ENCODE assay signal across 20 cellular contexts in the genomic region with DNA sequence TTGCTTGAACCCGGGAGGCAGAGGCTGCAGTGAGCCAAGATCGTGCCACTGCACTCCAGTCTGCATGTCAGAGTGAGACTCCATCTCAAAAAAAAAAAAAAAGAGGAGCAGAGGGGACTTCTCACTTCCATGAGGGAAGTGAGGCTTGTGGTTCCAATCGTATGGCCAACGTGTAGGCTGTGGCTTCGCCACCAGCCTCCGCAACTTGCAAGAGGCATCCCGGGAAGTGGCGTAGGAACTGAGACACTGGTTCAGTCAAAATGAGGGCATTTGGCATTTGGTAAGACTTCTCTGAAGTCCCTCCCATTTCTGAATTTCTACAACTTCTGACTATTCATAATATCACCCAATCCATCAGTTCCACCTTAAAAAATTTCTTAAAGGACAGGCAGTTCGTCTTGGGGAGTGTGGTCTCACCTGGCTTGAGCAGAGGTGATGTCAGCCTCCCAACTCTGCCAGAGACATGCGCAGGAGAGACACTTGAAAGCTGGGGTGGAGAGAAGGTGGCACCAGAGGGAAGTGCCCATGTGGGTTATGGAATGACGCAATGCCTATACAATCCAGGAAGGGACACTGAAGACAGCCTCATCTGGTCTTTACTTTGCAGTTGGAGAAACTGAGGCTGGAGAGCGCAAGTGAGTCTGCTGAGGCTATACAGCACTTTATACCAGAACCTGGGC. TPM values are rescaled to one million over a fixed set of nuclear protein-coding genes. Genes with fewer than 3 reads are reported as not detected.
DNase-seq lines count a peak whose midpoint lies in the region; ATAC-seq, FAIRE-seq and TF ChIP-seq lines count a peak whose summit lies in the region.
"Had no signal": no experiment of that assay in that cellular context is flagged by ENCODE, and none has a peak within 500 bp of the region (broad histone marks: within the 10 kb centered on the region; RNA-seq: fewer than 3 reads in every experiment).

No MANE protein-coding gene starts in this region.

- H4K8ac ChIP-seq in trophoblast cell (ENCODE audit: low read depth, low read length), result no peak overlapping the region

- H3K18ac ChIP-seq in trophoblast cell (ENCODE audit: low read length), result no peak overlapping the region

- H3K9ac ChIP-seq in HepG2 (ENCODE audit: insufficient read depth, low read depth, low read length), result no peak overlapping the region
- H3K9ac ChIP-seq in trophoblast cell (ENCODE audit: low read length), result peak overlapping the region; percentile 5
- H3K9ac ChIP-seq: BLaER1 treated with 17β-estradiol and CSF1 and Interleukin-3, amounts not matched to agents 10 nM and 100 nM; GM23248 had no signal

- H3K9me3 Mint-ChIP-seq in stimulated activated memory B cell treated with anti-CD40 and anti-IgM and Interleukin-4, amounts not matched to agents 10 μg/mL and 1 μg/mL and 100 μg/mL, for 72 hours, result peaks cover 14% of the 10 kb centered on the region

- BruUV-seq in HepG2 (replicated peaks; lab: Mats Ljungman, UMichigan), result no TSS peak

- H3K36me3 ChIP-seq in HepG2 (replicated peaks in 1 of 2; ENCODE audit: control insufficient read depth in 1 of 2, insufficient read depth in 2 of 2, low read length in 2 of 2) (no peaks in the 10 kb centered on the region), right lobe of liver (no peaks in the 10 kb centered on the region), trophoblast cell (ENCODE audit: control insufficient read depth in 1 of 2, insufficient read depth in 2 of 2, low read length in 2 of 2) (no peaks in the 10 kb centered on the region), gastrocnemius medialis (no peaks in the 10 kb centered on the region)
- H3K36me3 ChIP-seq: BLaER1 treated with 17β-estradiol and CSF1 and Interleukin-3, amounts not matched to agents 10 nM and 100 nM; HAP-1 had no signal

- TF ChIP-seq EP300 in HepG2 (IDR thresholded peaks at IDR 0.05; ENCODE audit: low read depth in 2 of 2, low read length in 2 of 2) (no peak), HepG2 (CRISPR knock-in tag; IDR thresholded peaks at IDR 0.05; ENCODE audit: borderline replicate concordance) (no peak)

- FAIRE-seq in HepG2 (lab: Jason Lieb, UNC), result no peak
- FAIRE-seq: GM12878, GM19239 had no signal

- CTCF ChIA-PET in HepG2 (lab: Yijun Ruan, JAX; ENCODE audit: low intra/inter-chr PET ratio, low total read pairs), result no interaction called here

- intact Hi-C loops in HepG2 (cut with micrococcal nuclease; ENCODE audit: unreplicated experiment) (no loop called here), right lobe of liver (cut with DNase I) (no loop called here), gastrocnemius medialis (cut with DNase I; ENCODE audit: low total_unique reads) (no loop called here)

- no peaks in the 10 kb centered on the region for H3K36me3 Mint-ChIP-seq in stimulated activated memory B cell treated with anti-CD40 and anti-IgM and Interleukin-4, amounts not matched to agents 10 μg/mL and 1 μg/mL and 100 μg/mL, for 72 hours
- H3K36me3 Mint-ChIP-seq: CD4-positive, CD25-positive, alpha-beta regulatory T cell; CD8-positive, alpha-beta memory T cell had no signal

- TF ChIP-seq CTCF in HepG2 (CRISPR knock-in tag; IDR thresholded peaks at IDR 0.05), result no peak
- no peak for TF ChIP-seq CTCF in right lobe of liver (IDR thresholded peaks at IDR 0.05)
- TF ChIP-seq CTCF in VCaP (conservative IDR thresholded peaks at IDR 0.05), result no peak
- no peak for TF ChIP-seq CTCF in gastrocnemius medialis (IDR thresholded peaks at IDR 0.05 in 4 of 5, conservative IDR thresholded peaks at IDR 0.05 in 1 of 5)

- peaks cover 4 to 33% of the 10 kb centered on the region in 2 experiments; a peak in 3 of 5 replicates for H3K27me3 ChIP-seq in HepG2 (ENCODE audit: control insufficient read depth in 1 of 2, insufficient read depth in 2 of 2, low read length in 2 of 2)
- no peaks in the 10 kb centered on the region for H3K27me3 ChIP-seq in right lobe of liver
- no peaks in the 10 kb centered on the region for H3K27me3 ChIP-seq in trophoblast cell (ENCODE audit: insufficient read depth, low read length)
- H3K27me3 ChIP-seq in gastrocnemius medialis, result no peaks in the 10 kb centered on the region
- H3K27me3 ChIP-seq: BLaER1 treated with 17β-estradiol and CSF1 and Interleukin-3, amounts not matched to agents 10 nM and 100 nM had no signal

- no peaks in the 10 kb centered on the region for H3K79me1 ChIP-seq in trophoblast cell (ENCODE audit: low read length)

- H2AK5ac ChIP-seq in trophoblast cell (ENCODE audit: low read length), result no peak overlapping the region

- no peak overlapping the region for H3K23ac ChIP-seq in trophoblast cell (ENCODE audit: low read length)

- H2BK12ac ChIP-seq in trophoblast cell (ENCODE audit: low read length), result no peak overlapping the region

- H2AFZ ChIP-seq in HepG2 (ENCODE audit: low read length) (no peak overlapping the region), trophoblast cell (ENCODE audit: insufficient read depth, low read length, poor library complexity) (no peak overlapping the region)
- H2AFZ ChIP-seq: GM23248 had no signal

- TF ChIP-seq POLR2A in HepG2 (IDR thresholded peaks at IDR 0.05; ENCODE audit: insufficient read depth in 1 of 2, low read depth in 2 of 2, low read length in 2 of 2), result no peak
- no peak for TF ChIP-seq POLR2A in right lobe of liver (IDR thresholded peaks at IDR 0.05)
- no peak for TF ChIP-seq POLR2A in gastrocnemius medialis (IDR thresholded peaks at IDR 0.05)

- TF ChIP-seq RAD21 in HepG2 (CRISPR knock-in tag; IDR thresholded peaks at IDR 0.05), result no peak

- no peaks in the 10 kb centered on the region for H4K20me1 ChIP-seq in HepG2 (ENCODE audit: insufficient read depth, low read length)
- H4K20me1 ChIP-seq: BLaER1 treated with 17β-estradiol and CSF1 and Interleukin-3, amounts not matched to agents 10 nM and 100 nM had no signal

- no peak overlapping the region for H4K12ac ChIP-seq in trophoblast cell (ENCODE audit: low read depth, low read length)

- WGBS in HepG2 (ENCODE audit: low lambda C conversion rate), result 26% methylated on average over 11 of the region's 12 CpGs
- WGBS in right lobe of liver (ENCODE audit: insufficient coverage, low coverage, low lambda C conversion rate, missing lambda C conversion rate), result 70% methylated on average over 8 of the region's 12 CpGs
- WGBS in trophoblast cell (ENCODE audit: extremely low coverage, insufficient coverage, insufficient read length), result no CpG with 5 or more reads among the region's 12 CpGs

- DNase-seq in HepG2 (ENCODE audit: low spot score) (no peak), right lobe of liver (no peak), trophoblast cell (no peak), gastrocnemius medialis (no peak)
- DNase-seq: CD4-positive, CD25-positive, alpha-beta regulatory T cell; CD8-positive, alpha-beta memory T cell; COR-L47; DMS 273 treated with DMSO at 0.1 percent for 48 hours; DMS53; DND-41; EL; GM23248 had no signal

- H3K4me3 ChIP-seq in HepG2 (replicated peaks in 1 of 3; ENCODE audit: insufficient read depth in 1 of 3, low read depth in 2 of 3, low read length in 3 of 3), result no peak overlapping the region
- H3K4me3 ChIP-seq in right lobe of liver, result no peak overlapping the region
- H3K4me3 ChIP-seq in trophoblast cell (ENCODE audit: low read depth, low read length), result no peak overlapping the region
- no peak overlapping the region for H3K4me3 ChIP-seq in gastrocnemius medialis
- H3K4me3 ChIP-seq: BLaER1 treated with 17β-estradiol and CSF1 and Interleukin-3, amounts not matched to agents 10 nM and 100 nM; GM12878; GM23248; HAP-1 had no signal

- no peak overlapping the region for H4K91ac ChIP-seq in trophoblast cell (ENCODE audit: low read depth, low read length)

- H3K4me3 Mint-ChIP-seq in stimulated activated memory B cell treated with anti-CD40 and anti-IgM and Interleukin-4, amounts not matched to agents 10 μg/mL and 1 μg/mL and 100 μg/mL, for 72 hours, result no peak overlapping the region
- H3K4me3 Mint-ChIP-seq: B cell; CD4-positive, CD25-positive, alpha-beta regulatory T cell; CD8-positive, alpha-beta memory T cell had no signal

- H3K27ac ChIP-seq in HepG2 (ENCODE audit: extremely low read length, insufficient read depth, low read length) (no peak overlapping the region), right lobe of liver (no peak overlapping the region), VCaP (peak overlapping the region; percentile 82), trophoblast cell (ENCODE audit: low read depth, low read length) (no peak overlapping the region), gastrocnemius medialis (no peak overlapping the region)
- H3K27ac ChIP-seq: BLaER1 treated with 17β-estradiol and CSF1 and Interleukin-3, amounts not matched to agents 10 nM and 100 nM; GM23248; HL-60 had no signal

- no peak overlapping the region for H3K4ac ChIP-seq in trophoblast cell (ENCODE audit: low read depth, low read length)

- no peak overlapping the region for H3K27ac Mint-ChIP-seq in stimulated activated memory B cell treated with anti-CD40 and anti-IgM and Interleukin-4, amounts not matched to agents 10 μg/mL and 1 μg/mL and 100 μg/mL, for 72 hours
- H3K27ac Mint-ChIP-seq: B cell; CD8-positive, alpha-beta memory T cell had no signal

- in situ Hi-C loops in HepG2 (cut with HindIII; ENCODE audit: extremely low pct_ligation_motif_present, low pct_unique_long_range_greater_than_20kb) (no loop called here), gastrocnemius medialis (cut with MboI; ENCODE audit: low sequenced_read_pairs in 4 of 4) (no loop called here)

- H2BK5ac ChIP-seq in trophoblast cell (ENCODE audit: low read depth, low read length, poor library complexity), result no peak overlapping the region

- H3K79me2 ChIP-seq in HepG2 (ENCODE audit: insufficient read depth, low read length) (no peaks in the 10 kb centered on the region), trophoblast cell (ENCODE audit: control insufficient read depth, insufficient read depth, low read length, poor library complexity) (no peaks in the 10 kb centered on the region)

- no peaks in the 10 kb centered on the region for H3K4me1 Mint-ChIP-seq in stimulated activated memory B cell treated with anti-CD40 and anti-IgM and Interleukin-4, amounts not matched to agents 10 μg/mL and 1 μg/mL and 100 μg/mL, for 72 hours
- H3K4me1 Mint-ChIP-seq: B cell; CD4-positive, CD25-positive, alpha-beta regulatory T cell; CD8-positive, alpha-beta memory T cell had no signal

- H3K14ac ChIP-seq in trophoblast cell (ENCODE audit: low read length), result no peak overlapping the region

- POLR2A ChIA-PET in HepG2 (lab: Yijun Ruan, JAX), result no interaction called here

- ATAC-seq in HepG2 (no peak), right lobe of liver (no peak), gastrocnemius medialis (no peak)
- no peak for ATAC-seq in stimulated activated memory B cell treated with anti-CD40 and anti-IgM and Interleukin-4, amounts not matched to agents 10 μg/mL and 1 μg/mL and 100 μg/mL, for 72 hours
- ATAC-seq: GM12878 had no signal

- no peak overlapping the region for H3K4me2 ChIP-seq in HepG2 (ENCODE audit: low read depth, low read length)
- H3K4me2 ChIP-seq in trophoblast cell (ENCODE audit: low read length), result no peak overlapping the region
- H3K4me2 ChIP-seq: BLaER1 treated with 17β-estradiol and CSF1 and Interleukin-3, amounts not matched to agents 10 nM and 100 nM had no signal

- H3K4me1 ChIP-seq in HepG2 (ENCODE audit: insufficient read depth, low read length), result no peaks in the 10 kb centered on the region
- H3K4me1 ChIP-seq in right lobe of liver, result no peaks in the 10 kb centered on the region
- H3K4me1 ChIP-seq in trophoblast cell (ENCODE audit: control insufficient read depth in 1 of 2, insufficient read depth in 2 of 2, low read length in 2 of 2), result no peaks in the 10 kb centered on the region
- no peaks in the 10 kb centered on the region for H3K4me1 ChIP-seq in gastrocnemius medialis
- H3K4me1 ChIP-seq: HAP-1 had no signal

- H2BK120ac ChIP-seq in trophoblast cell (ENCODE audit: insufficient read depth, low read length, poor library complexity), result no peak overlapping the region

- H3K9me3 ChIP-seq in HepG2 (ENCODE audit: low read length) (no peaks in the 10 kb centered on the region), right lobe of liver (no peaks in the 10 kb centered on the region), trophoblast cell (ENCODE audit: insufficient read depth, low read depth, low read length) (no peaks in the 10 kb centered on the region), gastrocnemius medialis (no peaks in the 10 kb centered on the region)
- H3K9me3 ChIP-seq: HAP-1 had no signal

- peaks cover 8% of the 10 kb centered on the region for H3K27me3 Mint-ChIP-seq in stimulated activated memory B cell treated with anti-CD40 and anti-IgM and Interleukin-4, amounts not matched to agents 10 μg/mL and 1 μg/mL and 100 μg/mL, for 72 hours
- H3K27me3 Mint-ChIP-seq: CD4-positive, CD25-positive, alpha-beta regulatory T cell had no signal

RNA-seq across cellular contexts. Expression of a gene that starts 17.2 kb away (rescaled TPM):
- total RNA-seq in HepG2 (2016; rRNA removed; fragmentation: Illumina TruSeq; extraction: Trizol) (10.4 and 10.6 TPM in 2 replicates), right lobe of liver (1 to 10 TPM; 1.5 to 7.2 (median 2.7) TPM), gastrocnemius medialis (1 to 10 TPM in 2 of 4 donors, under 1 TPM in 2; 0.05 to 2.2 (median 1.00) TPM)
- total RNA-seq in HepG2 (2016; cell fraction: cytosol; rRNA removed; fragmentation: Illumina TruSeq; extraction: Trizol; ENCODE audit: low read depth), result 9.3 and 10.1 TPM in 2 replicates
- 7.0 and 10.4 TPM in 2 replicates for total RNA-seq in HepG2 (2016; cell fraction: insoluble cytoplasmic fraction; rRNA removed; fragmentation: Illumina TruSeq; extraction: Trizol)
- total RNA-seq in HepG2 (2016; cell fraction: membrane; rRNA removed; fragmentation: Illumina TruSeq; extraction: Trizol), result 20.0 and 21.9 TPM in 2 replicates
- 9.8 and 10.4 TPM in 2 replicates for total RNA-seq in HepG2 (2016; cell fraction: nucleus; rRNA removed; fragmentation: Illumina TruSeq; extraction: Trizol)
- 12.9 and 13.5 TPM in 2 replicates for polyA plus RNA-seq in HepG2 (2011; rRNA removed)
- 9.7 and 10.7 TPM in 2 replicates for polyA plus RNA-seq in HepG2 (2011; cell fraction: cytosol; rRNA removed)
- polyA plus RNA-seq in HepG2 (2011; cell fraction: nucleus; rRNA removed), result 27.9 and 29.3 TPM in 2 replicates
- 18.2 and 19.5 TPM in 2 replicates for polyA plus RNA-seq in HepG2 (2012)
- 22.4 and 22.5 TPM in 2 replicates for polyA plus RNA-seq in HepG2 (2016; cell fraction: cytosol; fragmentation: Illumina TruSeq; extraction: Trizol; ENCODE audit: low read depth)
- 15.4 and 17.5 TPM in 2 replicates for polyA plus RNA-seq in HepG2 (2016; cell fraction: insoluble cytoplasmic fraction; fragmentation: Illumina TruSeq; extraction: Trizol; ENCODE audit: low read depth)
- polyA plus RNA-seq in HepG2 (2016; cell fraction: membrane; fragmentation: Illumina TruSeq; extraction: Trizol; ENCODE audit: low read depth), result 30.9 and 31.3 TPM in 2 replicates
- polyA plus RNA-seq in HepG2 (2016; cell fraction: nucleus; fragmentation: Illumina TruSeq; extraction: Trizol; ENCODE audit: insufficient read depth, low read depth), result 30.3 and 31.2 TPM in 2 replicates
- polyA minus RNA-seq in HepG2 (2011; rRNA and poly(A)+ RNA removed; ENCODE audit: low replicate concordance), result 12.3 TPM in 1 of 2 replicates, not detected in the other
- 8.1 and 9.6 TPM in 2 replicates for polyA minus RNA-seq in HepG2 (2011; cell fraction: cytosol; rRNA and poly(A)+ RNA removed)
- polyA minus RNA-seq in HepG2 (2011; cell fraction: nucleus; rRNA and poly(A)+ RNA removed), result 14.3 and 14.5 TPM in 2 replicates
- 25.4 and 25.6 TPM in 2 replicates for polyA plus RNA-seq in trophoblast cell (2013)
- total RNA-seq: CD4-positive, CD25-positive, alpha-beta regulatory T cell had no signal
- polyA plus RNA-seq: CD4-positive, CD25-positive, alpha-beta regulatory T cell had no signal
